In genomic region chrX:137428777-137429564, GRCh38 we compare ENCODE assay signal across 13 cellular contexts.
DNase-seq lines count a peak whose midpoint lies in the region; ATAC-seq and TF ChIP-seq lines count a peak whose summit lies in the region.
"Had no signal": no experiment of that assay in that cellular context is flagged by ENCODE, and none has a peak within 500 bp of the region (broad histone marks: within the 10 kb centered on the region; RNA-seq: fewer than 3 reads in every experiment).

No MANE protein-coding gene starts in this region.

- no peak overlapping the region for H4K91ac ChIP-seq in IMR-90 (ENCODE audit: insufficient read depth, low read depth, low read length)

- H3K4me3 ChIP-seq in CD4-positive, alpha-beta memory T cell (ENCODE audit: low read length in 2 of 2), result no peak overlapping the region
- H3K4me3 ChIP-seq in IMR-90 (ENCODE audit: insufficient read depth, low read depth, low read length) (no peak overlapping the region), hepatocyte (no peak overlapping the region)

- H3K18ac ChIP-seq in IMR-90 (ENCODE audit: low read depth, low read length), result no peak overlapping the region

- dilution Hi-C loops in IMR-90 (cut with HindIII; ENCODE audit: low sequenced_read_pairs, unreplicated experiment), result no loop called here

- no peak overlapping the region for H4K5ac ChIP-seq in IMR-90 (ENCODE audit: low read depth, low read length)

- H4K20me1 ChIP-seq in IMR-90 (ENCODE audit: insufficient read depth, low read length) (no peaks in the 10 kb centered on the region), hepatocyte (ENCODE audit: insufficient read depth, poor library complexity, severe bottlenecking) (no peaks in the 10 kb centered on the region)

- H4K8ac ChIP-seq in IMR-90 (ENCODE audit: low read depth in 2 of 2, low read length in 2 of 2), result no peak overlapping the region

- no peak for DNase-seq in CD4-positive, alpha-beta memory T cell
- DNase-seq in IMR-90 (no peak), hepatocyte (ENCODE audit: low spot score) (no peak), progenitor cell of endocrine pancreas (ENCODE audit: low spot score, unreplicated experiment) (no peak), NCI-H1417 treated with DMSO at 0.1 percent for 48 hours (lab: John Stamatoyannopoulos, UW) (no peak)
- DNase-seq: activated CD4-positive, alpha-beta T cell treated with anti-CD3 and anti-CD28 coated beads, Interleukin-2, amount 50 U/mL, for 4 hours; DMS79 treated with DMSO at 0.1 percent for 48 hours; Kasumi-1; NCI-H510A; nucleus accumbens had no signal

- no peaks in the 10 kb centered on the region for H3K9me3 ChIP-seq in CD4-positive, alpha-beta memory T cell (ENCODE audit: control insufficient read depth in 1 of 2, low read length in 2 of 2)
- H3K9me3 ChIP-seq in IMR-90 (ENCODE audit: control insufficient read depth, insufficient read depth, low read length) (peaks cover 8% of the 10 kb centered on the region; the same call in 1 of the 2 replicates), hepatocyte (ENCODE audit: low read depth) (no peaks in the 10 kb centered on the region)

- no peaks in the 10 kb centered on the region for H3K36me3 ChIP-seq in CD4-positive, alpha-beta memory T cell (ENCODE audit: insufficient read depth, low read length)
- H3K36me3 ChIP-seq in IMR-90 (ENCODE audit: control insufficient read depth, insufficient read depth, low read length) (no peaks in the 10 kb centered on the region), hepatocyte (replicated peaks; ENCODE audit: insufficient read depth, low read depth) (no peaks in the 10 kb centered on the region)

- H3K4me3 Mint-ChIP-seq in CD4-positive, alpha-beta memory T cell, result peak overlapping the region in 6 of 8 donors; percentile 31 to 80 (median 73)
- H3K4me3 Mint-ChIP-seq in progenitor cell of endocrine pancreas (ENCODE audit: low read depth), result no peak overlapping the region
- H3K4me3 Mint-ChIP-seq: central memory CD8-positive, alpha-beta T cell had no signal

- no peak overlapping the region for H3K14ac ChIP-seq in IMR-90 (replicated peaks; ENCODE audit: low read depth, low read length)

- H2AFZ ChIP-seq in IMR-90 (replicated peaks; ENCODE audit: low read length, poor library complexity), result peak overlapping the region; percentile 56
- H2AFZ ChIP-seq in hepatocyte, result no peak overlapping the region

- CTCF ChIA-PET in CD4-positive, alpha-beta memory T cell (lab: Charles Lee; ENCODE audit: partially characterized antibody), result no interaction called here
- CTCF ChIA-PET in IMR-90 (lab: Yijun Ruan, JAX), result no interaction called here

- H2BK20ac ChIP-seq in IMR-90 (ENCODE audit: low read depth, low read length), result no peak overlapping the region

- TF ChIP-seq CTCF in IMR-90 (conservative IDR thresholded peaks at IDR 0.05; ENCODE audit: low read depth, low read length), result no peak
- no peak for TF ChIP-seq CTCF in hepatocyte (IDR thresholded peaks at IDR 0.05; ENCODE audit: poor library complexity)
- peak; percentile 24 for TF ChIP-seq CTCF in progenitor cell of endocrine pancreas (IDR thresholded peaks at IDR 0.05; ENCODE audit: unreplicated experiment)

- H3K4ac ChIP-seq in IMR-90 (ENCODE audit: low read depth, low read length), result no peak overlapping the region

- no peaks in the 10 kb centered on the region for H3K79me2 ChIP-seq in hepatocyte

- no peak overlapping the region for H2BK120ac ChIP-seq in IMR-90 (ENCODE audit: low read depth, low read length)

- no peak overlapping the region; the same call in 1 of the 2 replicates for H3K4me2 ChIP-seq in IMR-90 (ENCODE audit: low read depth, low read length)
- peak overlapping the region; percentile 79 for H3K4me2 ChIP-seq in hepatocyte

- H3K9me3 Mint-ChIP-seq in CD4-positive, alpha-beta memory T cell, result peaks cover 0 to 10% (median 5%) of the 10 kb centered on the region in 8 donors
- peaks cover 15% of the 10 kb centered on the region for H3K9me3 Mint-ChIP-seq in progenitor cell of endocrine pancreas (ENCODE audit: low read depth)

- no peak overlapping the region for H2AK5ac ChIP-seq in IMR-90 (ENCODE audit: low read depth, low read length)

- no peak for TF ChIP-seq POLR2A in IMR-90 (IDR thresholded peaks at IDR 0.05; ENCODE audit: low read depth, low read length)

- H3K9me2 ChIP-seq in hepatocyte (replicated peaks; ENCODE audit: insufficient read depth), result no peaks in the 10 kb centered on the region

- no peaks in the 10 kb centered on the region for H3K79me1 ChIP-seq in IMR-90 (ENCODE audit: low read depth in 1 of 2, low read length in 2 of 2)

- intact Hi-C loops in CD4-positive, alpha-beta memory T cell (cut with micrococcal nuclease), result no loop called here
- intact Hi-C loops in IMR-90 (cut with micrococcal nuclease), result no loop called here

- peaks cover 2 to 11% (median 7%) of the 10 kb centered on the region in 4 donors for H3K4me1 Mint-ChIP-seq in CD4-positive, alpha-beta memory T cell
- peaks cover 5% of the 10 kb centered on the region for H3K4me1 Mint-ChIP-seq in progenitor cell of endocrine pancreas (ENCODE audit: low read depth)
- H3K4me1 Mint-ChIP-seq: central memory CD8-positive, alpha-beta T cell had no signal

- H3K4me1 ChIP-seq in CD4-positive, alpha-beta memory T cell (ENCODE audit: insufficient read depth, low read length), result peaks cover 11% of the 10 kb centered on the region
- H3K4me1 ChIP-seq in IMR-90 (ENCODE audit: control insufficient read depth, insufficient read depth, low read length), result no peaks in the 10 kb centered on the region
- H3K4me1 ChIP-seq in hepatocyte (ENCODE audit: insufficient read depth), result no peaks in the 10 kb centered on the region

- no peak for TF ChIP-seq RAD21 in IMR-90 (IDR thresholded peaks at IDR 0.05; ENCODE audit: low read length)

- no peak overlapping the region for H2BK5ac ChIP-seq in IMR-90 (ENCODE audit: low read depth, low read length, poor library complexity, severe bottlenecking)

- H3K9ac ChIP-seq in IMR-90 (ENCODE audit: low read depth, low read length), result no peak overlapping the region

- H2BK15ac ChIP-seq in IMR-90 (ENCODE audit: low read depth, low read length), result no peak overlapping the region

- ATAC-seq in IMR-90 (ENCODE audit: low read depth) (no peak), GM18519 (IDR thresholded peaks at IDR 0.05; ENCODE audit: low FRiP score, unreplicated experiment) (no peak), HG02970 (IDR thresholded peaks at IDR 0.05; ENCODE audit: low FRiP score, unreplicated experiment) (no peak)

- peaks cover 4% of the 10 kb centered on the region for H3K27me3 ChIP-seq in CD4-positive, alpha-beta memory T cell (ENCODE audit: insufficient read depth, low read length)
- H3K27me3 ChIP-seq in IMR-90 (ENCODE audit: control insufficient read depth, insufficient read depth, low read length) (peaks cover 17% of the 10 kb centered on the region), hepatocyte (peaks cover 70% of the 10 kb centered on the region)

- H3K27ac ChIP-seq in CD4-positive, alpha-beta memory T cell (ENCODE audit: low read depth, low read length), result no peak overlapping the region
- H3K27ac ChIP-seq in IMR-90 (ENCODE audit: insufficient read depth, low read length) (no peak overlapping the region), hepatocyte (no peak overlapping the region)

- H3K36me3 Mint-ChIP-seq in CD4-positive, alpha-beta memory T cell, result no peaks in the 10 kb centered on the region
- no peaks in the 10 kb centered on the region for H3K36me3 Mint-ChIP-seq in progenitor cell of endocrine pancreas (ENCODE audit: insufficient read depth)

- POLR2A ChIA-PET in CD4-positive, alpha-beta memory T cell (lab: Charles Lee; ENCODE audit: partially characterized antibody), result no interaction called here
- POLR2A ChIA-PET in IMR-90 (lab: Charles Lee; ENCODE audit: unreplicated experiment), result no interaction called here

- no TSS peak for BruUV-seq in IMR-90 (replicated peaks; lab: Mats Ljungman, UMichigan)

- no peak overlapping the region for H3K23ac ChIP-seq in IMR-90 (ENCODE audit: low read depth, low read length)

- peaks cover 21% of the 10 kb centered on the region in 2 donors for H3K27me3 Mint-ChIP-seq in CD4-positive, alpha-beta memory T cell
- peaks cover 68% of the 10 kb centered on the region for H3K27me3 Mint-ChIP-seq in progenitor cell of endocrine pancreas

- H2AK9ac ChIP-seq in IMR-90 (replicated peaks; ENCODE audit: low read depth, low read length, poor library complexity), result no peak overlapping the region

- no peaks in the 10 kb centered on the region for H3K9me1 ChIP-seq in IMR-90 (ENCODE audit: insufficient read depth, low read length)

- no CpG with 5 or more reads among the region's 43 CpGs for WGBS in IMR-90 (ENCODE audit: extremely low coverage in 2 of 2, insufficient read length in 1 of 2), 2 experiments
- 42% methylated on average over 42 of the region's 43 CpGs for WGBS in hepatocyte (ENCODE audit: low lambda C conversion rate, missing lambda C conversion rate)

- H3K56ac ChIP-seq in IMR-90 (ENCODE audit: extremely low read depth, insufficient read depth, low read length), result no peak overlapping the region

- in situ Hi-C loops in IMR-90 (cut with MboI; ENCODE audit: low sequenced_read_pairs), result no loop called here

- no peak overlapping the region for H3K27ac Mint-ChIP-seq in CD4-positive, alpha-beta memory T cell
- no peak overlapping the region for H3K27ac Mint-ChIP-seq in progenitor cell of endocrine pancreas

TF ChIP-seq in IMR-90, 13 proteins besides CTCF, POLR2A, EP300 and RAD21 (continues in another document):
- TF ChIP-seq SMC3 (IDR thresholded peaks at IDR 0.05; ENCODE audit: low read depth, low read length) (no peak), RFX5 (IDR thresholded peaks at IDR 0.05; ENCODE audit: low read depth, low read length) (no peak), ELK1 (IDR thresholded peaks at IDR 0.05; ENCODE audit: borderline replicate concordance, low read depth, low read length) (no peak), NFE2L2 (IDR thresholded peaks at IDR 0.05; ENCODE audit: low read depth, low read length) (no peak), CEBPB (IDR thresholded peaks at IDR 0.05; ENCODE audit: low read depth, low read length) (no peak), RCOR1 (IDR thresholded peaks at IDR 0.05; ENCODE audit: insufficient replicate concordance, low read length) (no peak), CHD1 (IDR thresholded peaks at IDR 0.05; ENCODE audit: low read depth, low read length) (no peak), MAZ (IDR thresholded peaks at IDR 0.05; ENCODE audit: borderline replicate concordance, low read depth, low read length) (no peak)
